20 cellular contexts compared by ENCODE assay signal in the genomic region with DNA sequence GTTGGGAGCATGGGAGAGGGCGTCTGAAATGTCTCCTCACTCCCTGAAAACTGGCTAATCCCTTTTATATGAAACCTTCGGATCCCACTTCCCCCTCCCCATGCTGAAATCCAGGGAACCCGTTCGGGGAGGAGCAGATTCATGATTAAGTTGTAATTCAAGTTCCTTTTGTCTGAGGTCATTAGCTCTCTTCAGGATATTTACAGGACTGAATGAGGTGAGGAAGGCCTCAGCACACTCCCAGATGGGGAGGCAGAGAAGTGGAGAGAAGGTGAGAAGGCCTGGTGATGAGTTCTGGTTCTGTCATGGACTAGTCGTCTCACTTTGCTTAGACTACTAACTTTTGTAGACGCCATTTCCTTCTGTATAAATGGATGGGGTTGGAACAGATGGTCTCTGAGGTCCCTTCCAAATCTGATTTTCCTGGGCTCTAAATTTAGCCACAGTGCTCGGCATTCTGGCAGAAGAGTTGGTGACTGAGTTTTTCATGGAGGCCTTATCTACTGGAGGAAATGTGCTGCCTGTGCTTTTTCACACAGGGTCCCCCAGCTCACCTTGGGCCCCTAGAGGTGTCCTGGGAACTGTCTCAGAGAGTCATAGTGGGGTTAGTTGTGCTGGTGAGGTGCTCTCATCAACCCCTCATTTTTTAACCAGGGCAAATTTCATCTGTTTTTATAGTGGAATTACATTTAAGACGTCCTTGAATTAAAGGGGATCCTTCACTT.
DNase-seq lines count a peak whose midpoint lies in the region; ATAC-seq, FAIRE-seq and TF ChIP-seq lines count a peak whose summit lies in the region.
"Had no signal": no experiment of that assay in that cellular context is flagged by ENCODE, and none has a peak within 500 bp of the region (broad histone marks: within the 10 kb centered on the region; RNA-seq: fewer than 3 reads in every experiment).

No MANE protein-coding gene starts in this region.

- DNase-seq in left ventricle myocardium superior = no peak
- no peak for DNase-seq in left ventricle myocardium inferior
- DNase-seq in cerebellar cortex (ENCODE audit: low spot score) = peak; percentile 31
- DNase-seq in mesothelial cell of epicardium (ENCODE audit: low spot score in 2 of 2, unreplicated experiment in 2 of 2) = no peak
- no peak for DNase-seq in iPS-NIHi11 (ENCODE audit: low spot score)
- no peak for DNase-seq in natural killer cell treated with Interleukin-12 subunit alpha and Interleukin-12 subunit beta and Interleukin-15 and Interleukin-18, amount 100 ng/mL, for 72 hours (ENCODE audit: low spot score)
- DNase-seq in left colon = no peak
- DNase-seq in GM19239 (ENCODE audit: insufficient read length, low spot score) = no peak
- DNase-seq: 8988T; BE2C; CD4-positive, alpha-beta memory T cell; DMS79 treated with DMSO at 0.1 percent for 48 hours; GDM1; NCI-H1417 treated with DMSO at 0.1 percent for 48 hours; NCI-H2029 treated with DMSO at 0.1 percent for 48 hours; NCI-H2171 treated with DMSO at 0.1 percent for 48 hours; NCI-H524; SJCRH30 had no signal

- H3K27me3 Mint-ChIP-seq in mesothelial cell of epicardium (ENCODE audit: low read depth) = no peaks in the 10 kb centered on the region
- peaks cover 0 to 10% of the 10 kb centered on the region in 2 donors for H3K27me3 Mint-ChIP-seq in natural killer cell treated with Interleukin-12 subunit alpha and Interleukin-12 subunit beta and Interleukin-15 and Interleukin-18, amount 100 ng/mL, for 72 hours

- H3K4me3 ChIP-seq in left ventricle myocardium inferior = no peak overlapping the region
- H3K4me3 ChIP-seq: GM12878, K562, SJCRH30 had no signal

- H3K4me1 Mint-ChIP-seq in mesothelial cell of epicardium = peaks cover 59% of the 10 kb centered on the region
- no peaks in the 10 kb centered on the region for H3K4me1 Mint-ChIP-seq in natural killer cell treated with Interleukin-12 subunit alpha and Interleukin-12 subunit beta and Interleukin-15 and Interleukin-18, amount 100 ng/mL, for 72 hours (ENCODE audit: low read depth in 2 of 2)
- H3K4me1 Mint-ChIP-seq: CD4-positive, alpha-beta memory T cell had no signal

- H3K4me3 Mint-ChIP-seq in mesothelial cell of epicardium = no peak overlapping the region
- H3K4me3 Mint-ChIP-seq in natural killer cell treated with Interleukin-12 subunit alpha and Interleukin-12 subunit beta and Interleukin-15 and Interleukin-18, amount 100 ng/mL, for 72 hours = no peak overlapping the region
- H3K4me3 Mint-ChIP-seq: CD4-positive, alpha-beta memory T cell had no signal

- H3K9me3 Mint-ChIP-seq in mesothelial cell of epicardium = peaks cover 4% of the 10 kb centered on the region
- no peaks in the 10 kb centered on the region for H3K9me3 Mint-ChIP-seq in natural killer cell treated with Interleukin-12 subunit alpha and Interleukin-12 subunit beta and Interleukin-15 and Interleukin-18, amount 100 ng/mL, for 72 hours
- H3K9me3 Mint-ChIP-seq: CD4-positive, alpha-beta memory T cell had no signal

- intact Hi-C loops in left ventricle myocardium superior (cut with micrococcal nuclease) = no loop called here
- intact Hi-C loops in left ventricle myocardium inferior (cut with micrococcal nuclease) = no loop called here
- intact Hi-C loops in left colon (cut with DNase I, micrococcal nuclease) = no loop called here

- no peak overlapping the region for H3K27ac ChIP-seq in left ventricle myocardium inferior (replicated peaks)
- H3K27ac ChIP-seq: SJCRH30 had no signal

- peaks cover 6% of the 10 kb centered on the region for H3K36me3 Mint-ChIP-seq in mesothelial cell of epicardium
- no peaks in the 10 kb centered on the region for H3K36me3 Mint-ChIP-seq in natural killer cell treated with Interleukin-12 subunit alpha and Interleukin-12 subunit beta and Interleukin-15 and Interleukin-18, amount 100 ng/mL, for 72 hours
- H3K36me3 Mint-ChIP-seq: CD4-positive, alpha-beta memory T cell had no signal

- H3K36me3 ChIP-seq in left ventricle myocardium inferior = no peaks in the 10 kb centered on the region
- H3K36me3 ChIP-seq: BE2C, SJCRH30 had no signal

- peak overlapping the region; percentile 6 for H3K27ac Mint-ChIP-seq in mesothelial cell of epicardium
- H3K27ac Mint-ChIP-seq in natural killer cell treated with Interleukin-12 subunit alpha and Interleukin-12 subunit beta and Interleukin-15 and Interleukin-18, amount 100 ng/mL, for 72 hours = no peak overlapping the region
- H3K27ac Mint-ChIP-seq: CD4-positive, alpha-beta memory T cell had no signal

- no peaks in the 10 kb centered on the region for H3K4me1 ChIP-seq in left ventricle myocardium inferior
- H3K4me1 ChIP-seq: BE2C, SJCRH30 had no signal

- no peaks in the 10 kb centered on the region for H3K9me3 ChIP-seq in left ventricle myocardium inferior (replicated peaks)
- H3K9me3 ChIP-seq: BE2C, SJCRH30 had no signal

- H3K27me3 ChIP-seq in left ventricle myocardium inferior (ENCODE audit: low read depth) = no peaks in the 10 kb centered on the region
- H3K27me3 ChIP-seq: SJCRH30 had no signal

- ATAC-seq in left ventricle myocardium superior (peak; percentile 51), left colon (no peak)
- no peak for ATAC-seq in natural killer cell treated with Interleukin-12 subunit alpha and Interleukin-12 subunit beta and Interleukin-15 and Interleukin-18, amount 100 ng/mL, for 72 hours
- ATAC-seq: GM12878, K562 had no signal

- no peak for TF ChIP-seq CTCF in left ventricle myocardium inferior (IDR thresholded peaks at IDR 0.05; ENCODE audit: borderline replicate concordance)
- TF ChIP-seq CTCF in mesothelial cell of epicardium (IDR thresholded peaks at IDR 0.05; ENCODE audit: unreplicated experiment) = no peak

- FAIRE-seq in GM19239 (lab: Jason Lieb, UNC) = no peak
- FAIRE-seq: GM12878, K562 had no signal
